2 cellular contexts compared by ENCODE assay signal in genomic region chr11:36512016-36512415, GRCh38.
TF ChIP-seq lines count a peak whose summit lies in the region.

No MANE protein-coding gene starts in this region.

TF ChIP-seq in endothelial cell of umbilical vein, 7 proteins besides CTCF, POLR2A, EP300 and RAD21:
- TF ChIP-seq, protein P1, sequence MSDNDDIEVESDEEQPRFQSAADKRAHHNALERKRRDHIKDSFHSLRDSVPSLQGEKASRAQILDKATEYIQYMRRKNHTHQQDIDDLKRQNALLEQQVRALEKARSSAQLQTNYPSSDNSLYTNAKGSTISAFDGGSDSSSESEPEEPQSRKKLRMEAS (IDR thresholded peaks at IDR 0.05; ENCODE audit: insufficient read depth, insufficient read length): peak; percentile 54
- TF ChIP-seq FOS (IDR thresholded peaks at IDR 0.05; ENCODE audit: borderline replicate concordance, insufficient read depth, low read length) (no peak), JUN (IDR thresholded peaks at IDR 0.05; ENCODE audit: borderline replicate concordance, insufficient read depth, insufficient read length, low read depth) (no peak), EZH2 (IDR thresholded peaks at IDR 0.05; ENCODE audit: borderline replicate concordance, low read depth, low read length, severe bottlenecking) (no peak), POLR2AphosphoS5 (IDR thresholded peaks at IDR 0.05; ENCODE audit: insufficient read depth, low read depth, low read length) (no peak), GATA2 (IDR thresholded peaks at IDR 0.05; ENCODE audit: insufficient read depth, insufficient read length, low read depth, low read length) (no peak)

TF ChIP-seq in GM23338, 12 proteins besides CTCF, POLR2A, EP300 and RAD21:
- no peak for TF ChIP-seq EZH2 (IDR thresholded peaks at IDR 0.05; ENCODE audit: low read depth, unreplicated experiment)
- no peak for TF ChIP-seq ZNF114 (CRISPR knock-in tag; IDR thresholded peaks at IDR 0.05)
- no peak for TF ChIP-seq STAT1 (IDR thresholded peaks at IDR 0.05; ENCODE audit: unreplicated experiment)
- no peak for TF ChIP-seq EZH2phosphoT487 (IDR thresholded peaks at IDR 0.05; ENCODE audit: unreplicated experiment)
- TF ChIP-seq NANOG (IDR thresholded peaks at IDR 0.05; ENCODE audit: borderline replicate concordance): no peak
- TF ChIP-seq JUNB (IDR thresholded peaks at IDR 0.05; ENCODE audit: unreplicated experiment): no peak
- TF ChIP-seq REST (IDR thresholded peaks at IDR 0.05; ENCODE audit: unreplicated experiment): no peak
- TF ChIP-seq ZNF462 (CRISPR knock-in tag; IDR thresholded peaks at IDR 0.05): no peak
- no peak for TF ChIP-seq ZNF331 (CRISPR knock-in tag; IDR thresholded peaks at IDR 0.05; ENCODE audit: low read depth)
